24 cellular contexts compared by ENCODE assay signal in genomic region chr5:83125560-83125959, GRCh38.
"Had no signal": no experiment of that assay in that cellular context is flagged by ENCODE, and none has a peak within 500 bp of the region (broad histone marks: within the 10 kb centered on the region; RNA-seq: fewer than 3 reads in every experiment).

No MANE protein-coding gene starts in this region.

- H3K27ac ChIP-seq: HL-60 had no signal

- H3K4me2 ChIP-seq: SK-N-SH had no signal

- H3K9me3 ChIP-seq: SK-N-SH had no signal

- H3K4me3 ChIP-seq: MG63 had no signal

- H3K4me1 Mint-ChIP-seq: T-cell had no signal

- H3K9ac ChIP-seq: SK-N-SH had no signal

- H3K9me2 ChIP-seq: SK-N-SH had no signal

- H3K4me3 Mint-ChIP-seq: T-cell had no signal

- H3K27me3 Mint-ChIP-seq: T-cell had no signal

- ATAC-seq: T-cell had no signal

- H3K27me3 ChIP-seq: MG63 had no signal

- H3K27ac Mint-ChIP-seq: T-cell had no signal

- DNase-seq: IMR-90, Karpas-422, KG1, MG63, NCI-H1092, NCI-H1105 treated with DMSO at 0.1 percent for 48 hours, NCI-H1417 treated with DMSO at 0.1 percent for 48 hours, NCI-H146, NCI-H1694 treated with DMSO at 0.1 percent for 48 hours, NCI-H2029, NCI-H2081 treated with DMSO at 0.1 percent for 48 hours, NCI-H2171, NCI-H226, NCI-H446, NCI-H510A, NCI-H524 treated with DMSO at 0.1 percent for 48 hours, NCI-H69, NCI-H774, Right ventricle myocardium superior, RPMI8226, SK-N-SH, SW 1271, T-cell had no signal
